In genomic region chr2:232632904-232633412, GRCh38 we compare ENCODE assay signal across 1 cellular context.
A peak's percentile ranks its signal among the peaks of the same experiment; 100 is the strongest.
TF ChIP-seq lines count a peak whose summit lies in the region.

No MANE protein-coding gene starts in this region.

TF ChIP-seq in HEK293, 187 proteins besides CTCF, POLR2A, EP300 and RAD21 (continued from another document):
- TF ChIP-seq, protein P1, sequence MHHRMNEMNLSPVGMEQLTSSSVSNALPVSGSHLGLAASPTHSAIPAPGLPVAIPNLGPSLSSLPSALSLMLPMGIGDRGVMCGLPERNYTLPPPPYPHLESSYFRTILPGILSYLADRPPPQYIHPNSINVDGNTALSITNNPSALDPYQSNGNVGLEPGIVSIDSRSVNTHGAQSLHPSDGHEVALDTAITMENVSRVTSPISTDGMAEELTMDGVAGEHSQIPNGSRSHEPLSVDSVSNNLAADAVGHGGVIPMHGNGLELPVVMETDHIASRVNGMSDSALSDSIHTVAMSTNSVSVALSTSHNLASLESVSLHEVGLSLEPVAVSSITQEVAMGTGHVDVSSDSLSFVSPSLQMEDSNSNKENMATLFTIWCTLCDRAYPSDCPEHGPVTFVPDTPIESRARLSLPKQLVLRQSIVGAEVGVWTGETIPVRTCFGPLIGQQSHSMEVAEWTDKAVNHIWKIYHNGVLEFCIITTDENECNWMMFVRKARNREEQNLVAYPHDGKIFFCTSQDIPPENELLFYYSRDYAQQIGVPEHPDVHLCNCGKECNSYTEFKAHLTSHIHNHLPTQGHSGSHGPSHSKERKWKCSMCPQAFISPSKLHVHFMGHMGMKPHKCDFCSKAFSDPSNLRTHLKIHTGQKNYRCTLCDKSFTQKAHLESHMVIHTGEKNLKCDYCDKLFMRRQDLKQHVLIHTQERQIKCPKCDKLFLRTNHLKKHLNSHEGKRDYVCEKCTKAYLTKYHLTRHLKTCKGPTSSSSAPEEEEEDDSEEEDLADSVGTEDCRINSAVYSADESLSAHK (tag by site-specific recombination; IDR thresholded peaks at IDR 0.05), result no peak
- TF ChIP-seq ZNF16 (tag by site-specific recombination; IDR thresholded peaks at IDR 0.05; ENCODE audit: low read depth) (no peak), ZBTB48 (tag by site-specific recombination; IDR thresholded peaks at IDR 0.05) (peak; percentile 87; the same call in 1 of the 2 replicates), ZNF223 (tag by site-specific recombination; IDR thresholded peaks at IDR 0.05) (no peak), ZNF792 (tag by site-specific recombination; IDR thresholded peaks at IDR 0.05) (no peak), ZIC2 (tag by site-specific recombination; IDR thresholded peaks at IDR 0.05) (0 out of 2 replicates have a peak, but pooled peaks have one; percentile 6), HIC1 (tag by site-specific recombination; IDR thresholded peaks at IDR 0.05) (peak; percentile 52; the same call in 1 of the 2 replicates), ZBTB20 (tag by site-specific recombination; IDR thresholded peaks at IDR 0.05) (no peak), YY1 (tag by site-specific recombination; IDR thresholded peaks at IDR 0.05) (no peak), SETDB1 (IDR thresholded peaks at IDR 0.05; ENCODE audit: insufficient read length, low read length) (no peak), ZNF629 (tag by site-specific recombination; IDR thresholded peaks at IDR 0.05) (no peak), ZNF843 (tag by site-specific recombination; IDR thresholded peaks at IDR 0.05) (peak; percentile 35; the same call in 1 of the 2 replicates), KLF10 (tag by site-specific recombination; IDR thresholded peaks at IDR 0.05) (no peak), ZFHX2 (tag by site-specific recombination; conservative IDR thresholded peaks at IDR 0.05) (peak; percentile 98), ZNF335 (tag by site-specific recombination; conservative IDR thresholded peaks at IDR 0.05) (peak; percentile 47), KLF16 (tag by site-specific recombination; IDR thresholded peaks at IDR 0.05) (0 out of 2 replicates have a peak, but pooled peaks have one; percentile 28), ZNF341 (tag by site-specific recombination; IDR thresholded peaks at IDR 0.05; ENCODE audit: low read depth) (peak; percentile 39; the same call in 1 of the 2 replicates), KLF9 (tag by site-specific recombination; IDR thresholded peaks at IDR 0.05; ENCODE audit: low read depth) (0 out of 2 replicates have a peak, but pooled peaks have one; percentile 14), ZNF558 (tag by site-specific recombination; IDR thresholded peaks at IDR 0.05) (no peak), HOXD13 (CRISPR knock-in tag; IDR thresholded peaks at IDR 0.05; ENCODE audit: borderline replicate concordance) (no peak), ZNF324 (tag by site-specific recombination; IDR thresholded peaks at IDR 0.05) (no peak), ZNF645 (tag by site-specific recombination; IDR thresholded peaks at IDR 0.05) (no peak), ZNF114 (tag by site-specific recombination; IDR thresholded peaks at IDR 0.05) (no peak), ZNF121 (tag by site-specific recombination; IDR thresholded peaks at IDR 0.05) (0 out of 2 replicates have a peak, but pooled peaks have one; percentile 0), ZBTB21 (tag by site-specific recombination; IDR thresholded peaks at IDR 0.05) (0 out of 2 replicates have a peak, but pooled peaks have one; percentile 11), KLF8 (tag by site-specific recombination; IDR thresholded peaks at IDR 0.05) (peak; percentile 61; the same call in 1 of the 2 replicates), ZNF155 (tag by site-specific recombination; IDR thresholded peaks at IDR 0.05) (no peak), ZEB2 (tag by site-specific recombination; IDR thresholded peaks at IDR 0.05) (peak; percentile 47; the same call in 1 of the 2 replicates), ZNF521 (tag by site-specific recombination; IDR thresholded peaks at IDR 0.05) (no peak), ZNF473 (tag by site-specific recombination; IDR thresholded peaks at IDR 0.05) (no peak), ZNF146 (tag by site-specific recombination; IDR thresholded peaks at IDR 0.05) (no peak), ZNF664 (tag by site-specific recombination; IDR thresholded peaks at IDR 0.05) (no peak), ZNF423 (tag by site-specific recombination; IDR thresholded peaks at IDR 0.05) (0 out of 2 replicates have a peak, but pooled peaks have one; percentile 36), PRDM1 (tag by site-specific recombination; IDR thresholded peaks at IDR 0.05) (no peak), ZNF510 (tag by site-specific recombination; IDR thresholded peaks at IDR 0.05; ENCODE audit: insufficient replicate concordance) (no peak), GLIS2 (tag by site-specific recombination; IDR thresholded peaks at IDR 0.05) (peak; percentile 69), ZNF76 (tag by site-specific recombination; IDR thresholded peaks at IDR 0.05; ENCODE audit: borderline replicate concordance, low read depth) (no peak), GFI1B (tag by site-specific recombination; IDR thresholded peaks at IDR 0.05) (no peak), EGR2 (tag by site-specific recombination; IDR thresholded peaks at IDR 0.05; ENCODE audit: low read depth) (peak; percentile 93), ZXDB (tag by site-specific recombination; IDR thresholded peaks at IDR 0.05) (0 out of 2 replicates have a peak, but pooled peaks have one; percentile 14)
- TF ChIP-seq, protein P2, sequence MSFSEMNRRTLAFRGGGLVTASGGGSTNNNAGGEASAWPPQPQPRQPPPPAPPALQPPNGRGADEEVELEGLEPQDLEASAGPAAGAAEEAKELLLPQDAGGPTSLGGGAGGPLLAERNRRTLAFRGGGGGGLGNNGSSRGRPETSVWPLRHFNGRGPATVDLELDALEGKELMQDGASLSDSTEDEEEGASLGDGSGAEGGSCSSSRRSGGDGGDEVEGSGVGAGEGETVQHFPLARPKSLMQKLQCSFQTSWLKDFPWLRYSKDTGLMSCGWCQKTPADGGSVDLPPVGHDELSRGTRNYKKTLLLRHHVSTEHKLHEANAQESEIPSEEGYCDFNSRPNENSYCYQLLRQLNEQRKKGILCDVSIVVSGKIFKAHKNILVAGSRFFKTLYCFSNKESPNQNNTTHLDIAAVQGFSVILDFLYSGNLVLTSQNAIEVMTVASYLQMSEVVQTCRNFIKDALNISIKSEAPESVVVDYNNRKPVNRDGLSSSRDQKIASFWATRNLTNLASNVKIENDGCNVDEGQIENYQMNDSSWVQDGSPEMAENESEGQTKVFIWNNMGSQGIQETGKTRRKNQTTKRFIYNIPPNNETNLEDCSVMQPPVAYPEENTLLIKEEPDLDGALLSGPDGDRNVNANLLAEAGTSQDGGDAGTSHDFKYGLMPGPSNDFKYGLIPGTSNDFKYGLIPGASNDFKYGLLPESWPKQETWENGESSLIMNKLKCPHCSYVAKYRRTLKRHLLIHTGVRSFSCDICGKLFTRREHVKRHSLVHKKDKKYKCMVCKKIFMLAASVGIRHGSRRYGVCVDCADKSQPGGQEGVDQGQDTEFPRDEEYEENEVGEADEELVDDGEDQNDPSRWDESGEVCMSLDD (tag by site-specific recombination; IDR thresholded peaks at IDR 0.05), result no peak
- TF ChIP-seq, protein P3, sequence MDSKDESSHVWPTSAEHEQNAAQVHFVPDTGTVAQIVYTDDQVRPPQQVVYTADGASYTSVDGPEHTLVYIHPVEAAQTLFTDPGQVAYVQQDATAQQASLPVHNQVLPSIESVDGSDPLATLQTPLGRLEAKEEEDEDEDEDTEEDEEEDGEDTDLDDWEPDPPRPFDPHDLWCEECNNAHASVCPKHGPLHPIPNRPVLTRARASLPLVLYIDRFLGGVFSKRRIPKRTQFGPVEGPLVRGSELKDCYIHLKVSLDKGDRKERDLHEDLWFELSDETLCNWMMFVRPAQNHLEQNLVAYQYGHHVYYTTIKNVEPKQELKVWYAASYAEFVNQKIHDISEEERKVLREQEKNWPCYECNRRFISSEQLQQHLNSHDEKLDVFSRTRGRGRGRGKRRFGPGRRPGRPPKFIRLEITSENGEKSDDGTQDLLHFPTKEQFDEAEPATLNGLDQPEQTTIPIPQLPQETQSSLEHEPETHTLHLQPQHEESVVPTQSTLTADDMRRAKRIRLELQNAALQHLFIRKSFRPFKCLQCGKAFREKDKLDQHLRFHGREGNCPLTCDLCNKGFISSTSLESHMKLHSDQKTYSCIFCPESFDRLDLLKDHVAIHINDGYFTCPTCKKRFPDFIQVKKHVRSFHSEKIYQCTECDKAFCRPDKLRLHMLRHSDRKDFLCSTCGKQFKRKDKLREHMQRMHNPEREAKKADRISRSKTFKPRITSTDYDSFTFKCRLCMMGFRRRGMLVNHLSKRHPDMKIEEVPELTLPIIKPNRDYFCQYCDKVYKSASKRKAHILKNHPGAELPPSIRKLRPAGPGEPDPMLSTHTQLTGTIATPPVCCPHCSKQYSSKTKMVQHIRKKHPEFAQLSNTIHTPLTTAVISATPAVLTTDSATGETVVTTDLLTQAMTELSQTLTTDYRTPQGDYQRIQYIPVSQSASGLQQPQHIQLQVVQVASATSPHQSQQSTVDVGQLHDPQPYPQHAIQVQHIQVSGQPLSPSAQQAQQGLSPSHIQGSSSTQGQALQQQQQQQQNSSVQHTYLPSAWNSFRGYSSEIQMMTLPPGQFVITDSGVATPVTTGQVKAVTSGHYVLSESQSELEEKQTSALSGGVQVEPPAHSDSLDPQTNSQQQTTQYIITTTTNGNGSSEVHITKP (tag by site-specific recombination; IDR thresholded peaks at IDR 0.05), result peak; percentile 87
- TF ChIP-seq, protein P4, sequence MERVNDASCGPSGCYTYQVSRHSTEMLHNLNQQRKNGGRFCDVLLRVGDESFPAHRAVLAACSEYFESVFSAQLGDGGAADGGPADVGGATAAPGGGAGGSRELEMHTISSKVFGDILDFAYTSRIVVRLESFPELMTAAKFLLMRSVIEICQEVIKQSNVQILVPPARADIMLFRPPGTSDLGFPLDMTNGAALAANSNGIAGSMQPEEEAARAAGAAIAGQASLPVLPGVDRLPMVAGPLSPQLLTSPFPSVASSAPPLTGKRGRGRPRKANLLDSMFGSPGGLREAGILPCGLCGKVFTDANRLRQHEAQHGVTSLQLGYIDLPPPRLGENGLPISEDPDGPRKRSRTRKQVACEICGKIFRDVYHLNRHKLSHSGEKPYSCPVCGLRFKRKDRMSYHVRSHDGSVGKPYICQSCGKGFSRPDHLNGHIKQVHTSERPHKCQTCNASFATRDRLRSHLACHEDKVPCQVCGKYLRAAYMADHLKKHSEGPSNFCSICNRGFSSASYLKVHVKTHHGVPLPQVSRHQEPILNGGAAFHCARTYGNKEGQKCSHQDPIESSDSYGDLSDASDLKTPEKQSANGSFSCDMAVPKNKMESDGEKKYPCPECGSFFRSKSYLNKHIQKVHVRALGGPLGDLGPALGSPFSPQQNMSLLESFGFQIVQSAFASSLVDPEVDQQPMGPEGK (tag by site-specific recombination; IDR thresholded peaks at IDR 0.05), result peak; percentile 75
